15 cellular contexts compared by ENCODE assay signal in the genomic region with DNA sequence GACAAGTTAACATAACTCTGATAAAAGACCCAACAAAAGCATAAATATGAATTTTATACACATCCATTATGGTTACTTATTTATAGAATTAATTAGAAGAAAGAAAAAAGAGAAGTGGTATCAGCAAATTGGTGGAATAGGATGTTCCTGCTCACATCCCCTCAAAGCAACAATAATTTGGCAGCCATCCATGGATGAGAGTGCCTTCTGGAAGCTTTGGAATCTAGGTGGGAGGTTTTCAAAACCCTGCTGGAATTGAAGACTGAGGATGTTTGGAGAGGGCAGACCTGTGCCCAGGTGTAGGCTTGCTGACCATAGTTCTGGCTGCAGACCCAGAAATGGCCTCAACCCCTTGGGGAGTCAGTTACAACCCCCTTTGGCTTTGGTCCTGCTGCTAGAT.
DNase-seq lines count a peak whose midpoint lies in the region; ATAC-seq, FAIRE-seq and TF ChIP-seq lines count a peak whose summit lies in the region.
"Had no signal": no experiment of that assay in that cellular context is flagged by ENCODE, and none has a peak within 500 bp of the region (broad histone marks: within the 10 kb centered on the region; RNA-seq: fewer than 3 reads in every experiment).

No MANE protein-coding gene starts in this region.

- no peaks in the 10 kb centered on the region for H3K4me1 ChIP-seq in breast epithelium
- H3K4me1 ChIP-seq: BLaER1 had no signal

- CTCF ChIA-PET in MCF 10A (lab: Yijun Ruan, JAX): interaction anchor here (1.1 kb wide), 1 partner anchor 14 kb away, joined by 3 read pairs; no protein-coding TSS in a partner anchor

- H3K27ac ChIP-seq in breast epithelium: no peak overlapping the region
- H3K27ac ChIP-seq: 22Rv1, BLaER1 had no signal

- H3K4me3 ChIP-seq in breast epithelium (no peak overlapping the region), bronchial epithelial cell (ENCODE audit: low read depth, low read length) (no peak overlapping the region)
- H3K4me3 ChIP-seq: BLaER1 had no signal

- POLR2A ChIA-PET in MCF 10A (lab: Yijun Ruan, JAX): interaction anchor here (0.7 kb wide), 1 partner anchor 20 kb away, joined by 3 read pairs; no protein-coding TSS in a partner anchor

- BruUV-seq in MCF 10A (replicated peaks; lab: Mats Ljungman, UMichigan): no TSS peak

- no peaks in the 10 kb centered on the region for H3K36me3 ChIP-seq in breast epithelium
- H3K36me3 ChIP-seq in bronchial epithelial cell (ENCODE audit: control insufficient read depth, insufficient read depth, low read length): no peaks in the 10 kb centered on the region
- H3K36me3 ChIP-seq: BLaER1 had no signal

- peaks cover 0 to 9% of the 10 kb centered on the region in 2 donors for H3K9me3 ChIP-seq in breast epithelium

- no peak overlapping the region for H3K4me3 Mint-ChIP-seq in MCF 10A (ENCODE audit: unreplicated experiment)

- no peaks in the 10 kb centered on the region for H3K4me1 Mint-ChIP-seq in MCF 10A (ENCODE audit: insufficient read depth, unreplicated experiment)

- no peak overlapping the region for H3K27ac Mint-ChIP-seq in MCF 10A (ENCODE audit: low read depth, unreplicated experiment)

- H3K36me3 Mint-ChIP-seq in MCF 10A (ENCODE audit: insufficient read depth, unreplicated experiment): no peaks in the 10 kb centered on the region

- no peak for TF ChIP-seq POLR2A in breast epithelium (IDR thresholded peaks at IDR 0.05)

- DNase-seq in MCF 10A (ENCODE audit: unreplicated experiment): peak; percentile 11
- DNase-seq in breast epithelium (ENCODE audit: low spot score in 2 of 2): no peak
- DNase-seq in bronchial epithelial cell (ENCODE audit: low read depth): peak; percentile 16
- peak; percentile 75 for DNase-seq in kidney tubule cell (ENCODE audit: low spot score)
- DNase-seq in T-helper 9 cell: no peak
- no peak for DNase-seq in NCI-H510A (lab: John Stamatoyannopoulos, UW)
- DNase-seq in activated naive CD4-positive, alpha-beta T cell treated with Interleukin-2 at 50 U/mL for 16 hours: no peak
- DNase-seq: AML-193, DMS53 had no signal

- H3K27me3 ChIP-seq in breast epithelium (no peaks in the 10 kb centered on the region), bronchial epithelial cell (ENCODE audit: control insufficient read depth, insufficient read depth, low read length) (no peaks in the 10 kb centered on the region)
- H3K27me3 ChIP-seq: BLaER1 had no signal

- ATAC-seq in GM18909 (IDR thresholded peaks at IDR 0.05; ENCODE audit: poor library complexity, unreplicated experiment): no peak
- ATAC-seq: HCT116, HepG2 had no signal

- TF ChIP-seq CTCF in MCF 10A (IDR thresholded peaks at IDR 0.05; ENCODE audit: unreplicated experiment) (no peak), breast epithelium (IDR thresholded peaks at IDR 0.05) (no peak), bronchial epithelial cell (IDR thresholded peaks at IDR 0.05; ENCODE audit: insufficient read depth, low read length, severe bottlenecking) (no peak)

- FAIRE-seq in bronchial epithelial cell (lab: Jason Lieb, UNC): no peak
- FAIRE-seq: HepG2, HTR-8/SVneo had no signal

- H3K9me3 Mint-ChIP-seq in MCF 10A (ENCODE audit: unreplicated experiment): no peaks in the 10 kb centered on the region

- intact Hi-C loops in MCF 10A (cut with micrococcal nuclease) (no loop called here), breast epithelium (cut with DNase I; ENCODE audit: low total_unique reads) (no loop called here)

- H3K27me3 Mint-ChIP-seq in MCF 10A (ENCODE audit: insufficient read depth, unreplicated experiment): no peaks in the 10 kb centered on the region

Comparison
In these comparisons a context has a peak if more than half of its experiments do, and no peak if none do; other contexts are left out.
1. DNase-seq: peak in MCF 10A (single experiment), bronchial epithelial cell (single experiment) and kidney tubule cell (single experiment); none in breast epithelium (0 of 2), T-helper 9 cell (single experiment), NCI-H510A (single experiment) and activated naive CD4-positive, alpha-beta T cell treated with Interleukin-2 at 50 U/mL for 16 hours (single experiment).